ENCODE assay signal across 19 cellular contexts in genomic region chr13:104567114-104567513, GRCh38.
"Had no signal": no experiment of that assay in that cellular context is flagged by ENCODE, and none has a peak within 500 bp of the region (broad histone marks: within the 10 kb centered on the region; RNA-seq: fewer than 3 reads in every experiment).

No MANE protein-coding gene starts in this region.

- H3K4me3 ChIP-seq: MG63, SJSA1 had no signal

- H3K9me3 ChIP-seq: MG63, SJSA1 had no signal

- H3K27me3 ChIP-seq: MG63, SJSA1 had no signal

- H3K36me3 ChIP-seq: MG63, SJSA1 had no signal

- DNase-seq: KBM-7, MG63, NCI-H1092, NCI-H1105 treated with DMSO at 0.1 percent for 48 hours, NCI-H1436, NCI-H187, NCI-H2029, NCI-H2081 treated with DMSO at 0.1 percent for 48 hours, NCI-H2227 treated with DMSO at 0.1 percent for 48 hours, NCI-H446, NCI-H510A, NCI-H524 treated with DMSO at 0.1 percent for 48 hours, NCI-H69, NCI-H774, Right ventricle myocardium superior, RPMI8226, SIG-M5 had no signal

- H3K27ac ChIP-seq: SJSA1 had no signal

- FAIRE-seq: RCC 7860 had no signal
